1 cellular context compared by ENCODE assay signal in the genomic region with DNA sequence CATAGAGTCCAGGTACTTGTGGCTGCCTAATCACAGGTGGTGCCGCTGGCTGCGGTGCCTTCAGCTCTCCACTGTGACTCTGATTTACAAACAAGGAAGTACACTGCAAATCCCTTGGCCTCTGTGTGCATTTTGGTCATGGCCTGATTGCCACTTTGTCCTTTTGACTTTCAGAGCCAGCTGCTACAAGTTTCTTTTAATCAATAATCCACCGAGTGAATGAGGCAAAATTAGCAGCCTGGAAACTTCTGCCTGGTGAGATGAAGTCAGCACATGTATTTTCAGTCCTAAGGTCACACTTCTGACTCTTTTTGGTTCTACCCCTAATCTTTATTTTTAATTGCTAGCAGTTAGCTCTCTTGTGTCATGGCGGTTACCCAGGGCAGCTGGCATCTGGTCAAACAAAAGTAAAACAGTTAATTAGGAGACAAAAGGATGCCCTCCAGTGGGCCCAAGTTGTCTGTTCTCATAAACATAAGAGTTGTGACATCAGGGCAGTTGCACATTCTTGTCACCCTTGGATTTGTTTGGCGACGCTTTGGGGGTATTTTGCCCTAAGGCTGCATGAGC.
TF ChIP-seq lines count a peak whose summit lies in the region.

No MANE protein-coding gene starts in this region.

TF ChIP-seq in GM23338, 12 proteins besides CTCF, POLR2A, EP300 and RAD21 (continued from another document):
- TF ChIP-seq, protein P1, sequence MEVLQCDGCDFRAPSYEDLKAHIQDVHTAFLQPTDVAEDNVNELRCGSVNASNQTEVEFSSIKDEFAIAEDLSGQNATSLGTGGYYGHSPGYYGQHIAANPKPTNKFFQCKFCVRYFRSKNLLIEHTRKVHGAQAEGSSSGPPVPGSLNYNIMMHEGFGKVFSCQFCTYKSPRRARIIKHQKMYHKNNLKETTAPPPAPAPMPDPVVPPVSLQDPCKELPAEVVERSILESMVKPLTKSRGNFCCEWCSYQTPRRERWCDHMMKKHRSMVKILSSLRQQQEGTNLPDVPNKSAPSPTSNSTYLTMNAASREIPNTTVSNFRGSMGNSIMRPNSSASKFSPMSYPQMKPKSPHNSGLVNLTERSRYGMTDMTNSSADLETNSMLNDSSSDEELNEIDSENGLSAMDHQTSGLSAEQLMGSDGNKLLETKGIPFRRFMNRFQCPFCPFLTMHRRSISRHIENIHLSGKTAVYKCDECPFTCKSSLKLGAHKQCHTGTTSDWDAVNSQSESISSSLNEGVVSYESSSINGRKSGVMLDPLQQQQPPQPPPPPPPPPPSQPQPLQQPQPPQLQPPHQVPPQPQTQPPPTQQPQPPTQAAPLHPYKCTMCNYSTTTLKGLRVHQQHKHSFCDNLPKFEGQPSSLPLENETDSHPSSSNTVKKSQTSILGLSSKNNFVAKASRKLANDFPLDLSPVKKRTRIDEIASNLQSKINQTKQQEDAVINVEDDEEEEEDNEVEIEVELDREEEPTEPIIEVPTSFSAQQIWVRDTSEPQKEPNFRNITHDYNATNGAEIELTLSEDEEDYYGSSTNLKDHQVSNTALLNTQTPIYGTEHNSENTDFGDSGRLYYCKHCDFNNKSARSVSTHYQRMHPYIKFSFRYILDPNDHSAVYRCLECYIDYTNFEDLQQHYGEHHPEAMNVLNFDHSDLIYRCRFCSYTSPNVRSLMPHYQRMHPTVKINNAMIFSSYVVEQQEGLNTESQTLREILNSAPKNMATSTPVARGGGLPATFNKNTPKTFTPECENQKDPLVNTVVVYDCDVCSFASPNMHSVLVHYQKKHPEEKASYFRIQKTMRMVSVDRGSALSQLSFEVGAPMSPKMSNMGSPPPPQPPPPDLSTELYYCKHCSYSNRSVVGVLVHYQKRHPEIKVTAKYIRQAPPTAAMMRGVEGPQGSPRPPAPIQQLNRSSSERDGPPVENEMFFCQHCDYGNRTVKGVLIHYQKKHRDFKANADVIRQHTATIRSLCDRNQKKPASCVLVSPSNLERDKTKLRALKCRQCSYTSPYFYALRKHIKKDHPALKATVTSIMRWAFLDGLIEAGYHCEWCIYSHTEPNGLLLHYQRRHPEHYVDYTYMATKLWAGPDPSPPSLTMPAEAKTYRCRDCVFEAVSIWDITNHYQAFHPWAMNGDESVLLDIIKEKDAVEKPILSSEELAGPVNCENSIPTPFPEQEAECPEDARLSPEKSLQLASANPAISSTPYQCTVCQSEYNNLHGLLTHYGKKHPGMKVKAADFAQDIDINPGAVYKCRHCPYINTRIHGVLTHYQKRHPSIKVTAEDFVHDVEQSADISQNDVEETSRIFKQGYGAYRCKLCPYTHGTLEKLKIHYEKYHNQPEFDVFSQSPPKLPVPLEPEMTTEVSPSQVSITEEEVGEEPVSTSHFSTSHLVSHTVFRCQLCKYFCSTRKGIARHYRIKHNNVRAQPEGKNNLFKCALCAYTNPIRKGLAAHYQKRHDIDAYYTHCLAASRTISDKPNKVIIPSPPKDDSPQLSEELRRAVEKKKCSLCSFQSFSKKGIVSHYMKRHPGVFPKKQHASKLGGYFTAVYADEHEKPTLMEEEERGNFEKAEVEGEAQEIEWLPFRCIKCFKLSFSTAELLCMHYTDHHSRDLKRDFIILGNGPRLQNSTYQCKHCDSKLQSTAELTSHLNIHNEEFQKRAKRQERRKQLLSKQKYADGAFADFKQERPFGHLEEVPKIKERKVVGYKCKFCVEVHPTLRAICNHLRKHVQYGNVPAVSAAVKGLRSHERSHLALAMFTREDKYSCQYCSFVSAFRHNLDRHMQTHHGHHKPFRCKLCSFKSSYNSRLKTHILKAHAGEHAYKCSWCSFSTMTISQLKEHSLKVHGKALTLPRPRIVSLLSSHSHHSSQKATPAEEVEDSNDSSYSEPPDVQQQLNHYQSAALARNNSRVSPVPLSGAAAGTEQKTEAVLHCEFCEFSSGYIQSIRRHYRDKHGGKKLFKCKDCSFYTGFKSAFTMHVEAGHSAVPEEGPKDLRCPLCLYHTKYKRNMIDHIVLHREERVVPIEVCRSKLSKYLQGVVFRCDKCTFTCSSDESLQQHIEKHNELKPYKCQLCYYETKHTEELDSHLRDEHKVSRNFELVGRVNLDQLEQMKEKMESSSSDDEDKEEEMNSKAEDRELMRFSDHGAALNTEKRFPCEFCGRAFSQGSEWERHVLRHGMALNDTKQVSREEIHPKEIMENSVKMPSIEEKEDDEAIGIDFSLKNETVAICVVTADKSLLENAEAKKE (CRISPR knock-in tag; IDR thresholded peaks at IDR 0.05): no peak
- TF ChIP-seq ZNF331 (CRISPR knock-in tag; IDR thresholded peaks at IDR 0.05; ENCODE audit: low read depth) (no peak), POLR2AphosphoS5 (IDR thresholded peaks at IDR 0.05; ENCODE audit: low read depth) (no peak), CREB1 (CRISPR knock-in tag; IDR thresholded peaks at IDR 0.05; ENCODE audit: low read depth) (no peak), NANOG (IDR thresholded peaks at IDR 0.05; ENCODE audit: borderline replicate concordance) (no peak)
- TF ChIP-seq, protein P2, sequence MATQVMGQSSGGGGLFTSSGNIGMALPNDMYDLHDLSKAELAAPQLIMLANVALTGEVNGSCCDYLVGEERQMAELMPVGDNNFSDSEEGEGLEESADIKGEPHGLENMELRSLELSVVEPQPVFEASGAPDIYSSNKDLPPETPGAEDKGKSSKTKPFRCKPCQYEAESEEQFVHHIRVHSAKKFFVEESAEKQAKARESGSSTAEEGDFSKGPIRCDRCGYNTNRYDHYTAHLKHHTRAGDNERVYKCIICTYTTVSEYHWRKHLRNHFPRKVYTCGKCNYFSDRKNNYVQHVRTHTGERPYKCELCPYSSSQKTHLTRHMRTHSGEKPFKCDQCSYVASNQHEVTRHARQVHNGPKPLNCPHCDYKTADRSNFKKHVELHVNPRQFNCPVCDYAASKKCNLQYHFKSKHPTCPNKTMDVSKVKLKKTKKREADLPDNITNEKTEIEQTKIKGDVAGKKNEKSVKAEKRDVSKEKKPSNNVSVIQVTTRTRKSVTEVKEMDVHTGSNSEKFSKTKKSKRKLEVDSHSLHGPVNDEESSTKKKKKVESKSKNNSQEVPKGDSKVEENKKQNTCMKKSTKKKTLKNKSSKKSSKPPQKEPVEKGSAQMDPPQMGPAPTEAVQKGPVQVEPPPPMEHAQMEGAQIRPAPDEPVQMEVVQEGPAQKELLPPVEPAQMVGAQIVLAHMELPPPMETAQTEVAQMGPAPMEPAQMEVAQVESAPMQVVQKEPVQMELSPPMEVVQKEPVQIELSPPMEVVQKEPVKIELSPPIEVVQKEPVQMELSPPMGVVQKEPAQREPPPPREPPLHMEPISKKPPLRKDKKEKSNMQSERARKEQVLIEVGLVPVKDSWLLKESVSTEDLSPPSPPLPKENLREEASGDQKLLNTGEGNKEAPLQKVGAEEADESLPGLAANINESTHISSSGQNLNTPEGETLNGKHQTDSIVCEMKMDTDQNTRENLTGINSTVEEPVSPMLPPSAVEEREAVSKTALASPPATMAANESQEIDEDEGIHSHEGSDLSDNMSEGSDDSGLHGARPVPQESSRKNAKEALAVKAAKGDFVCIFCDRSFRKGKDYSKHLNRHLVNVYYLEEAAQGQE (IDR thresholded peaks at IDR 0.05; ENCODE audit: unreplicated experiment): no peak
